Comparison of ENCODE assay signal across 1 cellular context in the genomic region with DNA sequence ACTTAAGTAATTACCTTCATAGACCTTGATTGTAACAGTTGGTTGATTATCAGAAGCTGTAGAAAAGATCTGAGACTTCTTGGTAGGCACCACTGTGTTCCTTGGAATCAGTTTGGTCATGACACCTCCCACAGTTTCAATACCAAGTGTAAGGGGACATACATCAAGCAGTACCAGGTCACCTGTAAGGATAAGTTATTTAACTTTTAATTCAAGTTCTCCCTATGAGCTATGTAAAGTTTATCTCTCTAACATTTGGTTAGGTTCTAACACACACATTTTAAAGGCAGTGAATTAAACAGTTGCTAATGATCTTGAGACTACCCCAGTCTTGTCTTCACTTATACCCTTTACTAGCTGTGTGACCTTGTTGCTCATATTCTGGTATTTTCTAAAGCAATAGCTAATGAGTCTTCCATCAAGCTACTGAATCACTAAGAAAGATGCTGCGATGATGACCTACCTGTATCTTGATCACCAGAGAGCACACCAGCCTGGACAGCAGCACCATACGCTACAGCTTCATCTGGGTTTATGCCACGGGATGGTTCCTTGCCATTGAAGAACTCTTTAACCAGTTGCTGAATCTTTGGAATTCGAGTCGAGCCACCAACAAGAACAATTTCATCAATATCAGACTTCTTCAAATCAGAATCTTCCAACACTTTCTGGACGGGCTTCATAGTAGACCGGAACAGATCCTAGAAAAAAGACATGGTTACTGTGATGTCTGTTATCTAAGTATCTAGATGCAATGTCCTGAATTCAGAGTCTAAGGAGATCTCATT.
TF ChIP-seq lines count a peak whose summit lies in the region.

No MANE protein-coding gene starts in this region.

TF ChIP-seq in GM12891, 5 proteins besides CTCF, POLR2A, EP300 and RAD21:
- TF ChIP-seq SPI1 (IDR thresholded peaks at IDR 0.05; ENCODE audit: low read depth, low read length) = no peak
- no peak for TF ChIP-seq TAF1 (IDR thresholded peaks at IDR 0.05; ENCODE audit: low read depth, low read length)
- no peak for TF ChIP-seq POU2F2 (IDR thresholded peaks at IDR 0.05; ENCODE audit: low read depth, low read length)
- no peak for TF ChIP-seq POLR2AphosphoS5 (IDR thresholded peaks at IDR 0.05; ENCODE audit: low read depth, low read length)
- TF ChIP-seq PAX5 (IDR thresholded peaks at IDR 0.05; ENCODE audit: insufficient read depth, low read length, severe bottlenecking) = no peak
TF ChIP-seq in GM12891: peak in this region for 0.
